ENCODE assay signal across 1 cellular context in the genomic region with DNA sequence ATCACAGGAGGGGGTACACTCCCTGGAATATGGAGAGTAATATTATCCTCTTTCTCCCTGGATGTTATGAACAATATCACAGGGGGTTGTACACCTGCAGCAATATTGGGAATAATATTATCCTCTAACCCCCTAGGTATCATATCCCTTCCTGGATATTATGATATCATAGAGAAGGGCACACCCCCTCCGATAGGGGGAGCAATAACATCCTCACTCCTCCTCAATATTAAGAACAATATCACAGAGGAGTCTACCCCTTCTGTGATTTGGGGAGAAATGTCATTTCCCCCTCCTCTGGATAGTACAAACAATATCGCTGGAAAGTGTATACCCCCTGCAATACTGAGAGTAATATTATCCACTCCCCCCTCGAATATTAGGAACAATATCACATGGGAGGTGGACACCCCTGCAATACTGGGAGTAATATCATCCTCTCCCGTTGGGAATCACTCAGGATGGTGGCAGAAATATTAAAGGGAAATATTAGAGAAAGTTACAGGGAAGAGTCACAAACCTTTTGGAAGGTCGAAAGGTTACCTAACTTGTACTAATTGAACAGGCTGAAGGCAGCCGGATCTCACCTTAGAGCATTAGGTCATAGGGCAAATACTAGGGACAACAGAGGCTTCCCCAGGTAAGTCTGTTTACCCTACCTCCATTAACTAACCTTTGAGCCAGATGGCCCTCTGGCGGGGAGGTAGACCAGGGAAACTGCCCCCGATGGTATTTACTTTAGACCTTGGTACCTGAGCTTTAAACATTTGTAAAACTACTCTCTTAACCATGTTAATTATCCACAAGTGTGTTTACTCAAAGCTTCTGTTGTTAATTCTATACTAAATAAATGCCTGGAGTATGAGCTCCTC.
TF ChIP-seq lines count a peak whose summit lies in the region.

No MANE protein-coding gene starts in this region.

TF ChIP-seq in HepG2, 621 proteins besides CTCF, POLR2A, EP300 and RAD21 (continued from another document and continues in another):
- TF ChIP-seq, protein P1, sequence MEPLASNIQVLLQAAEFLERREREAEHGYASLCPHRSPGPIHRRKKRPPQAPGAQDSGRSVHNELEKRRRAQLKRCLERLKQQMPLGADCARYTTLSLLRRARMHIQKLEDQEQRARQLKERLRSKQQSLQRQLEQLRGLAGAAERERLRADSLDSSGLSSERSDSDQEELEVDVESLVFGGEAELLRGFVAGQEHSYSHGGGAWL (CRISPR knock-in tag; IDR thresholded peaks at IDR 0.05), result no peak
- TF ChIP-seq SAP130 (CRISPR knock-in tag; IDR thresholded peaks at IDR 0.05; ENCODE audit: low read depth) (peak; percentile 70), ZMYM3 (CRISPR knock-in tag; IDR thresholded peaks at IDR 0.05) (no peak; the same call in 1 of the 2 replicates), SAFB2 (CRISPR knock-in tag; IDR thresholded peaks at IDR 0.05; ENCODE audit: borderline replicate concordance, low read depth) (no peak), ZNF441 (CRISPR knock-in tag; IDR thresholded peaks at IDR 0.05; ENCODE audit: borderline replicate concordance) (no peak), YEATS2 (CRISPR knock-in tag; IDR thresholded peaks at IDR 0.05; ENCODE audit: borderline replicate concordance) (0 out of 2 replicates have a peak, but pooled peaks have one; percentile 28), NR2F6 (IDR thresholded peaks at IDR 0.05) (peak; percentile 94), NR2F6 (CRISPR knock-in tag; IDR thresholded peaks at IDR 0.05) (peak; percentile 96), SNAI1 (CRISPR knock-in tag; IDR thresholded peaks at IDR 0.05; ENCODE audit: borderline replicate concordance) (no peak), ZNF160 (CRISPR knock-in tag; IDR thresholded peaks at IDR 0.05) (no peak), THYN1 (CRISPR knock-in tag; IDR thresholded peaks at IDR 0.05; ENCODE audit: borderline replicate concordance, low read depth) (no peak), ATF1 (CRISPR knock-in tag; IDR thresholded peaks at IDR 0.05) (peak; percentile 21; the same call in 1 of the 2 replicates), DPF2 (CRISPR knock-in tag; IDR thresholded peaks at IDR 0.05; ENCODE audit: borderline replicate concordance, low read depth) (peak; percentile 56; the same call in 1 of the 2 replicates), HHEX (CRISPR knock-in tag; IDR thresholded peaks at IDR 0.05) (peak; percentile 39; the same call in 1 of the 2 replicates), SRSF1 (optimal IDR thresholded peaks at IDR 0.05; ENCODE audit: low read depth, low read length) (no peak), ELF3 (CRISPR knock-in tag; IDR thresholded peaks at IDR 0.05) (peak; percentile 54; the same call in 1 of the 2 replicates), KLF11 (CRISPR knock-in tag; IDR thresholded peaks at IDR 0.05) (no peak), SOX5 (CRISPR knock-in tag; IDR thresholded peaks at IDR 0.05; ENCODE audit: borderline replicate concordance) (peak; percentile 62), TCF7L2 (IDR thresholded peaks at IDR 0.05; ENCODE audit: low read depth, low read length) (no peak), IRF2 (CRISPR knock-in tag; IDR thresholded peaks at IDR 0.05) (peak; percentile 58; the same call in 1 of the 2 replicates), ZFP62 (CRISPR knock-in tag; IDR thresholded peaks at IDR 0.05) (no peak), TEAD3 (CRISPR knock-in tag; optimal IDR thresholded peaks at IDR 0.05; ENCODE audit: borderline replicate concordance) (peak; percentile 83), NFRKB (IDR thresholded peaks at IDR 0.05) (no peak), SMC3 (IDR thresholded peaks at IDR 0.05; ENCODE audit: low read length) (peak; percentile 26; the same call in 1 of the 2 replicates), ZNF644 (CRISPR knock-in tag; IDR thresholded peaks at IDR 0.05; ENCODE audit: low read depth) (no peak), AKAP8 (CRISPR knock-in tag; IDR thresholded peaks at IDR 0.05) (peak; percentile 63; the same call in 1 of the 2 replicates), ZNF550 (CRISPR knock-in tag; IDR thresholded peaks at IDR 0.05; ENCODE audit: borderline replicate concordance) (no peak), ZNF329 (CRISPR knock-in tag; IDR thresholded peaks at IDR 0.05; ENCODE audit: low read depth) (no peak), NFE2L1 (CRISPR knock-in tag; IDR thresholded peaks at IDR 0.05; ENCODE audit: borderline replicate concordance) (no peak), CC2D1A (CRISPR knock-in tag; IDR thresholded peaks at IDR 0.05) (no peak)
- TF ChIP-seq, protein P2, sequence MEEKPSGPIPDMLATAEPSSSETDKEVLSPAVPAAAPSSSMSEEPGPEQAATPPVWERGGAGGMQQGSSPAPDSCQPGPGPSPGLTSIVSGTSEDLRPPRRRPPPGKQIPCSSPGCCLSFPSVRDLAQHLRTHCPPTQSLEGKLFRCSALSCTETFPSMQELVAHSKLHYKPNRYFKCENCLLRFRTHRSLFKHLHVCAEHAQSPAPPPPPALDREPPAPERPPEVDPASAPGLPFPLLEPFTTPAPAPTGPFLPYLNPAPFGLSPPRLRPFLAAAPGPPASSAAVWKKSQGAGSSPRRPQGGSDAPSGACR (CRISPR knock-in tag; IDR thresholded peaks at IDR 0.05), result peak; percentile 57; the same call in 1 of the 2 replicates
- TF ChIP-seq, protein P3, sequence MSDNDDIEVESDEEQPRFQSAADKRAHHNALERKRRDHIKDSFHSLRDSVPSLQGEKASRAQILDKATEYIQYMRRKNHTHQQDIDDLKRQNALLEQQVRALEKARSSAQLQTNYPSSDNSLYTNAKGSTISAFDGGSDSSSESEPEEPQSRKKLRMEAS (IDR thresholded peaks at IDR 0.05), result 0 out of 2 replicates have a peak, but pooled peaks have one; percentile 15
- TF ChIP-seq, protein P4, sequence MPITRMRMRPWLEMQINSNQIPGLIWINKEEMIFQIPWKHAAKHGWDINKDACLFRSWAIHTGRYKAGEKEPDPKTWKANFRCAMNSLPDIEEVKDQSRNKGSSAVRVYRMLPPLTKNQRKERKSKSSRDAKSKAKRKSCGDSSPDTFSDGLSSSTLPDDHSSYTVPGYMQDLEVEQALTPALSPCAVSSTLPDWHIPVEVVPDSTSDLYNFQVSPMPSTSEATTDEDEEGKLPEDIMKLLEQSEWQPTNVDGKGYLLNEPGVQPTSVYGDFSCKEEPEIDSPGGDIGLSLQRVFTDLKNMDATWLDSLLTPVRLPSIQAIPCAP (CRISPR knock-in tag; IDR thresholded peaks at IDR 0.05; ENCODE audit: low read depth), result no peak
- TF ChIP-seq, protein P5, sequence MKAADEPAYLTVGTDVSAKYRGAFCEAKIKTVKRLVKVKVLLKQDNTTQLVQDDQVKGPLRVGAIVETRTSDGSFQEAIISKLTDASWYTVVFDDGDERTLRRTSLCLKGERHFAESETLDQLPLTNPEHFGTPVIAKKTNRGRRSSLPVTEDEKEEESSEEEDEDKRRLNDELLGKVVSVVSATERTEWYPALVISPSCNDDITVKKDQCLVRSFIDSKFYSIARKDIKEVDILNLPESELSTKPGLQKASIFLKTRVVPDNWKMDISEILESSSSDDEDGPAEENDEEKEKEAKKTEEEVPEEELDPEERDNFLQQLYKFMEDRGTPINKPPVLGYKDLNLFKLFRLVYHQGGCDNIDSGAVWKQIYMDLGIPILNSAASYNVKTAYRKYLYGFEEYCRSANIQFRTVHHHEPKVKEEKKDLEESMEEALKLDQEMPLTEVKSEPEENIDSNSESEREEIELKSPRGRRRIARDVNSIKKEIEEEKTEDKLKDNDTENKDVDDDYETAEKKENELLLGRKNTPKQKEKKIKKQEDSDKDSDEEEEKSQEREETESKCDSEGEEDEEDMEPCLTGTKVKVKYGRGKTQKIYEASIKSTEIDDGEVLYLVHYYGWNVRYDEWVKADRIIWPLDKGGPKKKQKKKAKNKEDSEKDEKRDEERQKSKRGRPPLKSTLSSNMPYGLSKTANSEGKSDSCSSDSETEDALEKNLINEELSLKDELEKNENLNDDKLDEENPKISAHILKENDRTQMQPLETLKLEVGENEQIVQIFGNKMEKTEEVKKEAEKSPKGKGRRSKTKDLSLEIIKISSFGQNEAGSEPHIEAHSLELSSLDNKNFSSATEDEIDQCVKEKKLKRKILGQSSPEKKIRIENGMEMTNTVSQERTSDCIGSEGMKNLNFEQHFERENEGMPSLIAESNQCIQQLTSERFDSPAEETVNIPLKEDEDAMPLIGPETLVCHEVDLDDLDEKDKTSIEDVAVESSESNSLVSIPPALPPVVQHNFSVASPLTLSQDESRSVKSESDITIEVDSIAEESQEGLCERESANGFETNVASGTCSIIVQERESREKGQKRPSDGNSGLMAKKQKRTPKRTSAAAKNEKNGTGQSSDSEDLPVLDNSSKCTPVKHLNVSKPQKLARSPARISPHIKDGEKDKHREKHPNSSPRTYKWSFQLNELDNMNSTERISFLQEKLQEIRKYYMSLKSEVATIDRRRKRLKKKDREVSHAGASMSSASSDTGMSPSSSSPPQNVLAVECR (CRISPR knock-in tag; IDR thresholded peaks at IDR 0.05; ENCODE audit: borderline replicate concordance), result peak; percentile 64; the same call in 1 of the 2 replicates
- TF ChIP-seq, protein P6, sequence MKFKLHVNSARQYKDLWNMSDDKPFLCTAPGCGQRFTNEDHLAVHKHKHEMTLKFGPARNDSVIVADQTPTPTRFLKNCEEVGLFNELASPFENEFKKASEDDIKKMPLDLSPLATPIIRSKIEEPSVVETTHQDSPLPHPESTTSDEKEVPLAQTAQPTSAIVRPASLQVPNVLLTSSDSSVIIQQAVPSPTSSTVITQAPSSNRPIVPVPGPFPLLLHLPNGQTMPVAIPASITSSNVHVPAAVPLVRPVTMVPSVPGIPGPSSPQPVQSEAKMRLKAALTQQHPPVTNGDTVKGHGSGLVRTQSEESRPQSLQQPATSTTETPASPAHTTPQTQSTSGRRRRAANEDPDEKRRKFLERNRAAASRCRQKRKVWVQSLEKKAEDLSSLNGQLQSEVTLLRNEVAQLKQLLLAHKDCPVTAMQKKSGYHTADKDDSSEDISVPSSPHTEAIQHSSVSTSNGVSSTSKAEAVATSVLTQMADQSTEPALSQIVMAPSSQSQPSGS (CRISPR knock-in tag; IDR thresholded peaks at IDR 0.05), result peak; percentile 92
- TF ChIP-seq, protein P7, sequence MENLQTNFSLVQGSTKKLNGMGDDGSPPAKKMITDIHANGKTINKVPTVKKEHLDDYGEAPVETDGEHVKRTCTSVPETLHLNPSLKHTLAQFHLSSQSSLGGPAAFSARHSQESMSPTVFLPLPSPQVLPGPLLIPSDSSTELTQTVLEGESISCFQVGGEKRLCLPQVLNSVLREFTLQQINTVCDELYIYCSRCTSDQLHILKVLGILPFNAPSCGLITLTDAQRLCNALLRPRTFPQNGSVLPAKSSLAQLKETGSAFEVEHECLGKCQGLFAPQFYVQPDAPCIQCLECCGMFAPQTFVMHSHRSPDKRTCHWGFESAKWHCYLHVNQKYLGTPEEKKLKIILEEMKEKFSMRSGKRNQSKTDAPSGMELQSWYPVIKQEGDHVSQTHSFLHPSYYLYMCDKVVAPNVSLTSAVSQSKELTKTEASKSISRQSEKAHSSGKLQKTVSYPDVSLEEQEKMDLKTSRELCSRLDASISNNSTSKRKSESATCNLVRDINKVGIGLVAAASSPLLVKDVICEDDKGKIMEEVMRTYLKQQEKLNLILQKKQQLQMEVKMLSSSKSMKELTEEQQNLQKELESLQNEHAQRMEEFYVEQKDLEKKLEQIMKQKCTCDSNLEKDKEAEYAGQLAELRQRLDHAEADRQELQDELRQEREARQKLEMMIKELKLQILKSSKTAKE (CRISPR knock-in tag; IDR thresholded peaks at IDR 0.05; ENCODE audit: borderline replicate concordance), result no peak
- TF ChIP-seq, protein P8, sequence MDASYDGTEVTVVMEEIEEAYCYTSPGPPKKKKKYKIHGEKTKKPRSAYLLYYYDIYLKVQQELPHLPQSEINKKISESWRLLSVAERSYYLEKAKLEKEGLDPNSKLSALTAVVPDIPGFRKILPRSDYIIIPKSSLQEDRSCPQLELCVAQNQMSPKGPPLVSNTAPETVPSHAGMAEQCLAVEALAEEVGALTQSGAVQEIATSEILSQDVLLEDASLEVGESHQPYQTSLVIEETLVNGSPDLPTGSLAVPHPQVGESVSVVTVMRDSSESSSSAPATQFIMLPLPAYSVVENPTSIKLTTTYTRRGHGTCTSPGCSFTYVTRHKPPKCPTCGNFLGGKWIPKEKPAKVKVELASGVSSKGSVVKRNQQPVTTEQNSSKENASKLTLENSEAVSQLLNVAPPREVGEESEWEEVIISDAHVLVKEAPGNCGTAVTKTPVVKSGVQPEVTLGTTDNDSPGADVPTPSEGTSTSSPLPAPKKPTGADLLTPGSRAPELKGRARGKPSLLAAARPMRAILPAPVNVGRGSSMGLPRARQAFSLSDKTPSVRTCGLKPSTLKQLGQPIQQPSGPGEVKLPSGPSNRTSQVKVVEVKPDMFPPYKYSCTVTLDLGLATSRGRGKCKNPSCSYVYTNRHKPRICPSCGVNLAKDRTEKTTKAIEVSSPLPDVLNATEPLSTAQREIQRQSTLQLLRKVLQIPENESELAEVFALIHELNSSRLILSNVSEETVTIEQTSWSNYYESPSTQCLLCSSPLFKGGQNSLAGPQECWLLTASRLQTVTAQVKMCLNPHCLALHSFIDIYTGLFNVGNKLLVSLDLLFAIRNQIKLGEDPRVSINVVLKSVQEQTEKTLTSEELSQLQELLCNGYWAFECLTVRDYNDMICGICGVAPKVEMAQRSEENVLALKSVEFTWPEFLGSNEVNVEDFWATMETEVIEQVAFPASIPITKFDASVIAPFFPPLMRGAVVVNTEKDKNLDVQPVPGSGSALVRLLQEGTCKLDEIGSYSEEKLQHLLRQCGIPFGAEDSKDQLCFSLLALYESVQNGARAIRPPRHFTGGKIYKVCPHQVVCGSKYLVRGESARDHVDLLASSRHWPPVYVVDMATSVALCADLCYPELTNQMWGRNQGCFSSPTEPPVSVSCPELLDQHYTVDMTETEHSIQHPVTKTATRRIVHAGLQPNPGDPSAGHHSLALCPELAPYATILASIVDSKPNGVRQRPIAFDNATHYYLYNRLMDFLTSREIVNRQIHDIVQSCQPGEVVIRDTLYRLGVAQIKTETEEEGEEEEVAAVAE (CRISPR knock-in tag; IDR thresholded peaks at IDR 0.05; ENCODE audit: borderline replicate concordance), result peak; percentile 37; the same call in 1 of the 2 replicates
- TF ChIP-seq, protein P9, sequence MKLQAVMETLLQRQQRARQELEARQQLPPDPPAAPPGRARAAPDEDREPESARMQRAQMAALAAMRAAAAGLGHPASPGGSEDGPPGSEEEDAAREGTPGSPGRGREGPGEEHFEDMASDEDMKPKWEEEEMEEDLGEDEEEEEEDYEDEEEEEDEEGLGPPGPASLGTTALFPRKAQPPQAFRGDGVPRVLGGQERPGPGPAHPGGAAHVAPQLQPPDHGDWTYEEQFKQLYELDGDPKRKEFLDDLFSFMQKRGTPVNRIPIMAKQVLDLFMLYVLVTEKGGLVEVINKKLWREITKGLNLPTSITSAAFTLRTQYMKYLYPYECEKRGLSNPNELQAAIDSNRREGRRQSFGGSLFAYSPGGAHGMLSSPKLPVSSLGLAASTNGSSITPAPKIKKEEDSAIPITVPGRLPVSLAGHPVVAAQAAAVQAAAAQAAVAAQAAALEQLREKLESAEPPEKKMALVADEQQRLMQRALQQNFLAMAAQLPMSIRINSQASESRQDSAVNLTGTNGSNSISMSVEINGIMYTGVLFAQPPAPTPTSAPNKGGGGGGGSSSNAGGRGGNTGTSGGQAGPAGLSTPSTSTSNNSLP (IDR thresholded peaks at IDR 0.05; ENCODE audit: low read depth, low read length), result peak; percentile 49; the same call in 1 of the 2 replicates
- TF ChIP-seq, protein P10, sequence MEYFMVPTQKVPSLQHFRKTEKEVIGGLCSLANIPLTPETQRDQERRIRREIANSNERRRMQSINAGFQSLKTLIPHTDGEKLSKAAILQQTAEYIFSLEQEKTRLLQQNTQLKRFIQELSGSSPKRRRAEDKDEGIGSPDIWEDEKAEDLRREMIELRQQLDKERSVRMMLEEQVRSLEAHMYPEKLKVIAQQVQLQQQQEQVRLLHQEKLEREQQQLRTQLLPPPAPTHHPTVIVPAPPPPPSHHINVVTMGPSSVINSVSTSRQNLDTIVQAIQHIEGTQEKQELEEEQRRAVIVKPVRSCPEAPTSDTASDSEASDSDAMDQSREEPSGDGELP (IDR thresholded peaks at IDR 0.05; ENCODE audit: borderline replicate concordance, low read depth), result 0 out of 2 replicates have a peak, but pooled peaks have one; percentile 13
